ENCODE assay signal across 23 cellular contexts in the genomic region with DNA sequence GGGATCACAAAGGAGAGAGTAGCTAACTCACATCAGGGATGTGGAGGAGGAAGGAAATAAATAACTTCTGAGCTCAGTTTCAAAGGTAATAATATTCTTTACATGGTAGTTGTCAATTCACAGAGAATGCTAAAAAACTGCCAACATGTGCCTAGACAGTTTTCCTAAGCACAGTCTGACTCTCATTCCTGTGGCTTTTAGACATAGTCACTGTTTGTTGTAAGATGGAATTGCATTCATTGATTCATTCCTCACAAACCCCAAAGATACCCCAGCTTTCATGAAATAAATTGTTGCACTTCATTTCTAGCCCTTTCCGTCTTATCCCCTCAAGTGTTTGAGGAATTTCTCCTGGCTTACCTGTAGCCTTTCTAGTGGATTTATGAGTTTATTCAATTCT.
DNase-seq lines count a peak whose midpoint lies in the region; ATAC-seq, FAIRE-seq and TF ChIP-seq lines count a peak whose summit lies in the region.
"Had no signal": no experiment of that assay in that cellular context is flagged by ENCODE, and none has a peak within 500 bp of the region (broad histone marks: within the 10 kb centered on the region; RNA-seq: fewer than 3 reads in every experiment).

No MANE protein-coding gene starts in this region.

- H3K36me3 ChIP-seq in adipocyte (ENCODE audit: control insufficient read depth, insufficient read depth, low read length, severe bottlenecking): no peaks in the 10 kb centered on the region
- H3K36me3 ChIP-seq in testis (ENCODE audit: low read depth, missing control alignments): no peaks in the 10 kb centered on the region
- H3K36me3 ChIP-seq: BE2C, gastrocnemius medialis, neutrophil had no signal

- no peak for TF ChIP-seq CTCF in testis (IDR thresholded peaks at IDR 0.05)

- H3K4me3 ChIP-seq in adipocyte (ENCODE audit: low read length) (peak overlapping the region; percentile 1), skeletal muscle cell (ENCODE audit: low read depth, low read length) (no peak overlapping the region), testis (no peak overlapping the region)
- H3K4me3 ChIP-seq: gastrocnemius medialis, smooth muscle cell had no signal

- no peaks in the 10 kb centered on the region for H3K27me3 ChIP-seq in adipocyte (replicated peaks; ENCODE audit: control insufficient read depth, insufficient read depth, low read length)
- H3K27me3 ChIP-seq in testis: no peaks in the 10 kb centered on the region
- H3K27me3 ChIP-seq: BE2C, gastrocnemius medialis, neutrophil had no signal

- no peak overlapping the region for H3K9ac ChIP-seq in adipocyte (ENCODE audit: low read length)

- peaks cover 16% of the 10 kb centered on the region for H3K4me1 ChIP-seq in adipocyte (ENCODE audit: control insufficient read depth, insufficient read depth, low read length)
- no peaks in the 10 kb centered on the region for H3K4me1 ChIP-seq in testis
- H3K4me1 ChIP-seq: gastrocnemius medialis had no signal

- H3K9me3 ChIP-seq in adipocyte (ENCODE audit: control insufficient read depth, low read length): no peaks in the 10 kb centered on the region
- H3K9me3 ChIP-seq in testis: no peaks in the 10 kb centered on the region
- H3K9me3 ChIP-seq: BE2C, gastrocnemius medialis, neutrophil had no signal

- intact Hi-C loops in testis (cut with DNase I; ENCODE audit: low total_unique reads): no loop called here

- no peak for TF ChIP-seq POLR2A in testis (IDR thresholded peaks at IDR 0.05)

- no peak for FAIRE-seq in frontal cortex (lab: Jason Lieb, UNC)
- FAIRE-seq: H1 had no signal

- no peak for ATAC-seq in GM19328 (IDR thresholded peaks at IDR 0.05; ENCODE audit: unreplicated experiment)
- ATAC-seq: gastrocnemius medialis, WTC11 had no signal

- DNase-seq in GM04503 (ENCODE audit: low read depth): peak; percentile 29
- peak; percentile 65 for DNase-seq in adipocyte (ENCODE audit: low read depth)
- DNase-seq in fibroblast of peridontal ligament (ENCODE audit: extremely low read depth): peak; percentile 76
- peak; percentile 5 for DNase-seq in skeletal muscle cell (ENCODE audit: low read depth)
- no peak for DNase-seq in frontal cortex (ENCODE audit: low spot score in 2 of 2)
- DNase-seq in testis: no peak
- no peak for DNase-seq in effector CD4-positive, alpha-beta T cell
- DNase-seq: activated CD4-positive, alpha-beta T cell treated with anti-CD3 and anti-CD28 coated beads, Interleukin-2, amount 50 U/mL, for 48 hours; BE2C; COR-L47; dermis blood vessel endothelial cell; DMS79; gastrocnemius medialis; islet precursor cell; MM.1S; NCI-H1436; NCI-H526; stimulated activated naive B cell treated with anti-CD40 and anti-IgM and Interleukin-4, amounts not matched to agents 10 μg/mL and 1 μg/mL and 100 μg/mL, for 72 hours had no signal

- H3K27ac ChIP-seq in testis: no peak overlapping the region
- H3K27ac ChIP-seq: gastrocnemius medialis, neutrophil had no signal

- 88 to 91% methylated on average over 1 of the region's 1 CpG for WGBS in testis, 2 donors

Comparison
In these comparisons a context has a peak if more than half of its experiments do, and no peak if none do; other contexts are left out.
1. DNase-seq: peak in GM04503 (single experiment), adipocyte (single experiment), fibroblast of peridontal ligament (single experiment) and skeletal muscle cell (single experiment); none in frontal cortex (0 of 2), testis (single experiment) and effector CD4-positive, alpha-beta T cell (single experiment).